In genomic region chr5:142674438-142675210, GRCh38 we compare ENCODE assay signal across 13 cellular contexts. TPM values are rescaled to one million over a fixed set of nuclear protein-coding genes. Genes with fewer than 3 reads are reported as not detected.
DNase-seq lines count a peak whose midpoint lies in the region; ATAC-seq and TF ChIP-seq lines count a peak whose summit lies in the region.
"Had no signal": no experiment of that assay in that cellular context is flagged by ENCODE, and none has a peak within 500 bp of the region (broad histone marks: within the 10 kb centered on the region; RNA-seq: fewer than 3 reads in every experiment).

No MANE protein-coding gene starts in this region.

- no peaks in the 10 kb centered on the region for H3K36me3 ChIP-seq in BJ (ENCODE audit: control insufficient read depth, insufficient read depth, low read length)

- TF ChIP-seq CTCF in BJ (IDR thresholded peaks at IDR 0.05; ENCODE audit: insufficient read depth, low read depth, low read length) (no peak), WTC11 (IDR thresholded peaks at IDR 0.05) (no peak), omental fat pad (IDR thresholded peaks at IDR 0.05) (no peak)

- H3K4me3 ChIP-seq in BJ (ENCODE audit: low read depth, low read length) = no peak overlapping the region
- H3K4me3 ChIP-seq: hepatocyte had no signal

- H3K27ac Mint-ChIP-seq in WTC11 = no peak overlapping the region
- H3K27ac Mint-ChIP-seq: natural killer cell treated with Interleukin-12 subunit alpha and Interleukin-12 subunit beta and Interleukin-15 and Interleukin-18, amount 100 ng/mL, for 72 hours had no signal

- no peaks in the 10 kb centered on the region for H3K27me3 ChIP-seq in BJ (ENCODE audit: control insufficient read depth, insufficient read depth, low read length)
- H3K27me3 ChIP-seq: hepatocyte had no signal

- no peak overlapping the region for H3K4me3 Mint-ChIP-seq in WTC11
- H3K4me3 Mint-ChIP-seq: CD4-positive, CD25-positive, alpha-beta regulatory T cell; natural killer cell treated with Interleukin-12 subunit alpha and Interleukin-12 subunit beta and Interleukin-15 and Interleukin-18, amount 100 ng/mL, for 72 hours had no signal

- H3K36me3 Mint-ChIP-seq in WTC11 = no peaks in the 10 kb centered on the region
- H3K36me3 Mint-ChIP-seq: CD4-positive, CD25-positive, alpha-beta regulatory T cell; natural killer cell treated with Interleukin-12 subunit alpha and Interleukin-12 subunit beta and Interleukin-15 and Interleukin-18, amount 100 ng/mL, for 72 hours had no signal

- peaks cover 2% of the 10 kb centered on the region for H3K9me3 Mint-ChIP-seq in WTC11
- H3K9me3 Mint-ChIP-seq: natural killer cell treated with Interleukin-12 subunit alpha and Interleukin-12 subunit beta and Interleukin-15 and Interleukin-18, amount 100 ng/mL, for 72 hours had no signal

- POLR2A ChIA-PET in BJ (lab: Charles Lee) (no interaction called here), WTC11 (lab: Charles Lee) (no interaction called here)

- CTCF ChIA-PET in BJ (lab: Yijun Ruan, JAX) (interaction anchor here (1.1 to 2.1 kb wide), 3 partner anchors 19 to 64 kb away, joined by 3 to 7 read pairs (median 4); no protein-coding TSS in a partner anchor), WTC11 (lab: Charles Lee) (no interaction called here)

- peaks cover 21% of the 10 kb centered on the region for H3K4me1 Mint-ChIP-seq in WTC11
- H3K4me1 Mint-ChIP-seq: CD4-positive, CD25-positive, alpha-beta regulatory T cell had no signal

- peak; percentile 56 for DNase-seq in BJ (ENCODE audit: low read depth)
- DNase-seq in WTC11 (ENCODE audit: low spot score) = no peak
- DNase-seq in fibroblast of peridontal ligament (ENCODE audit: extremely low read depth) = peak; percentile 74
- no peak for DNase-seq in omental fat pad (ENCODE audit: low spot score)
- no peak for DNase-seq in stimulated activated CD4-positive, alpha-beta T cell treated with anti-CD3 and anti-CD28 coated beads, Interleukin-2, amount 100 ng/mL, for 48 hours
- DNase-seq in NCI-H345 treated with DMSO at 0.1 percent for 48 hours (lab: John Stamatoyannopoulos, UW; ENCODE audit: unreplicated experiment) = no peak
- DNase-seq in NCI-H187 (lab: John Stamatoyannopoulos, UW) = no peak
- no peak for DNase-seq in stimulated activated naive CD8-positive, alpha-beta T cell treated with anti-CD3 and anti-CD28 coated beads, Interleukin-15, Interleukin-2, amounts not matched to agents 100 U/mL and 50 U/mL, for 24 hours
- DNase-seq: CD4-positive, CD25-positive, alpha-beta regulatory T cell; NCI-H510A treated with DMSO at 0.1 percent for 48 hours had no signal

- ATAC-seq in WTC11 = peak; percentile 21; the same call in 1 of the 2 replicates
- ATAC-seq in omental fat pad (ENCODE audit: low FRiP score) = peak; percentile 62
- no peak for ATAC-seq in stimulated activated naive CD8-positive, alpha-beta T cell treated with anti-CD3 and anti-CD28 coated beads, Interleukin-15, Interleukin-2, amounts not matched to agents 100 U/mL and 50 U/mL, for 24 hours

- no peaks in the 10 kb centered on the region; the same call in 1 of the 2 replicates for H3K27me3 Mint-ChIP-seq in WTC11 (ENCODE audit: low read depth)
- H3K27me3 Mint-ChIP-seq: CD4-positive, CD25-positive, alpha-beta regulatory T cell had no signal

TF ChIP-seq in WTC11, 78 proteins besides CTCF, POLR2A, EP300 and RAD21:
- TF ChIP-seq GABPB1 (CRISPR knock-in tag; IDR thresholded peaks at IDR 0.05) = no peak
- TF ChIP-seq SMAD4 (CRISPR knock-in tag; IDR thresholded peaks at IDR 0.05) = no peak
- TF ChIP-seq ZNF671 (CRISPR knock-in tag; IDR thresholded peaks at IDR 0.05) = no peak
- TF ChIP-seq CDX4 (CRISPR knock-in tag; IDR thresholded peaks at IDR 0.05; ENCODE audit: borderline replicate concordance) = no peak
- TF ChIP-seq GRHL2 (CRISPR knock-in tag; IDR thresholded peaks at IDR 0.05; ENCODE audit: insufficient replicate concordance, severe bottlenecking) = no peak
- no peak for TF ChIP-seq MAX (CRISPR knock-in tag; IDR thresholded peaks at IDR 0.05)

RNA-seq across cellular contexts. Expression of gene FGF1, which starts 11.3 kb away (rescaled TPM):
- 14.8 and 19.2 TPM in 2 replicates for polyA plus RNA-seq in BJ (2011; rRNA removed)
- polyA minus RNA-seq in BJ (2011; rRNA and poly(A)+ RNA removed) = 6.6 and 6.7 TPM in 2 replicates
- 0.21 to 0.55 TPM in 2 of 3 replicates, not detected in the other for total RNA-seq in WTC11 (2021)
- total RNA-seq in omental fat pad = 10 to 100 TPM in 3 of 4 donors, 1 to 10 TPM in 1; 2.2 to 43.1 (median 34.3) TPM
- total RNA-seq: activated CD8-positive, alpha-beta memory T cell treated with anti-CD3 and anti-CD28 coated beads for 36 hours; CD4-positive, CD25-positive, alpha-beta regulatory T cell; natural killer cell treated with Interleukin-12 subunit alpha and Interleukin-12 subunit beta and Interleukin-15 and Interleukin-18, amount 100 ng/mL, for 72 hours had no signal
- polyA plus RNA-seq: CD4-positive, CD25-positive, alpha-beta regulatory T cell had no signal

Comparison
In these comparisons a context has a peak if more than half of its experiments do, and no peak if none do; other contexts are left out.
1. DNase-seq: peak in BJ (single experiment) and fibroblast of peridontal ligament (single experiment); none in WTC11 (single experiment), omental fat pad (single experiment), stimulated activated CD4-positive, alpha-beta T cell treated with anti-CD3 and anti-CD28 coated beads, Interleukin-2, amount 100 ng/mL, for 48 hours (0 of 2), NCI-H345 treated with DMSO at 0.1 percent for 48 hours (single experiment), NCI-H187 (0 of 2) and stimulated activated naive CD8-positive, alpha-beta T cell treated with anti-CD3 and anti-CD28 coated beads, Interleukin-15, Interleukin-2, amounts not matched to agents 100 U/mL and 50 U/mL, for 24 hours (single experiment).